ENCODE assay signal across 8 cellular contexts in genomic region chr19:38869160-38869835, GRCh38. TPM values are rescaled to one million over a fixed set of nuclear protein-coding genes. Genes with fewer than 3 reads are reported as not detected.
A peak's percentile ranks its signal among the peaks of the same experiment; 100 is the strongest.
DNase-seq lines count a peak whose midpoint lies in the region; ATAC-seq and TF ChIP-seq lines count a peak whose summit lies in the region.

No MANE protein-coding gene starts in this region.

- H3K4me1 ChIP-seq in GM23338 (ENCODE audit: insufficient read depth): no peaks in the 10 kb centered on the region

- peaks cover 8% of the 10 kb centered on the region; the same call in 2 of the 3 replicates for H3K4me1 Mint-ChIP-seq in GM23338
- H3K4me1 Mint-ChIP-seq in activated CD4-positive, alpha-beta memory T cell treated with anti-CD3 and anti-CD28 coated beads, Interleukin-2, amount 10 ng/mL, durations not matched to agents 7 days and 5 days: peaks cover 63% of the 10 kb centered on the region

- peak overlapping the region; percentile 97 for H2AFZ ChIP-seq in GM23338

- peak; percentile 70 for DNase-seq in GM23338 (ENCODE audit: low spot score)
- DNase-seq in activated CD4-positive, alpha-beta memory T cell treated with anti-CD3 and anti-CD28 coated beads, Interleukin-2, amount 10 ng/mL, durations not matched to agents 7 days and 5 days: peak; percentile 44
- no peak for DNase-seq in Right ventricle myocardium superior
- no peak for DNase-seq in retinal pigment epithelial cell (ENCODE audit: low read depth)

- H3K27me3 Mint-ChIP-seq in GM23338 (ENCODE audit: insufficient read depth, low read depth, poor library complexity): peaks cover 11% of the 10 kb centered on the region
- no peaks in the 10 kb centered on the region for H3K27me3 Mint-ChIP-seq in activated CD4-positive, alpha-beta memory T cell treated with anti-CD3 and anti-CD28 coated beads, Interleukin-2, amount 10 ng/mL, durations not matched to agents 7 days and 5 days

- H3K36me3 ChIP-seq in GM23338 (ENCODE audit: insufficient read depth): no peaks in the 10 kb centered on the region

- no peaks in the 10 kb centered on the region; the same call in 1 of the 3 replicates for H3K9me3 Mint-ChIP-seq in GM23338
- H3K9me3 Mint-ChIP-seq in activated CD4-positive, alpha-beta memory T cell treated with anti-CD3 and anti-CD28 coated beads, Interleukin-2, amount 10 ng/mL, durations not matched to agents 7 days and 5 days: no peaks in the 10 kb centered on the region

- no peaks in the 10 kb centered on the region for H3K9me2 ChIP-seq in GM23338 (ENCODE audit: insufficient read depth)

- H3K27ac Mint-ChIP-seq in GM23338: no peak overlapping the region
- H3K27ac Mint-ChIP-seq in activated CD4-positive, alpha-beta memory T cell treated with anti-CD3 and anti-CD28 coated beads, Interleukin-2, amount 10 ng/mL, durations not matched to agents 7 days and 5 days: peak overlapping the region; percentile 78

- peak overlapping the region; percentile 91 for H3K4me2 ChIP-seq in GM23338

- no peaks in the 10 kb centered on the region for H4K20me1 ChIP-seq in GM23338 (replicated peaks; ENCODE audit: insufficient read depth)

- no peak overlapping the region for H3K27ac ChIP-seq in GM23338 (ENCODE audit: low read depth)

- ATAC-seq in GM23338 (peak; percentile 64), Right ventricle myocardium superior (ENCODE audit: poor library complexity) (peak; percentile 28), GM18498 (IDR thresholded peaks at IDR 0.05; ENCODE audit: unreplicated experiment) (no peak), HG03175 (IDR thresholded peaks at IDR 0.05; ENCODE audit: unreplicated experiment) (no peak), HG03565 (IDR thresholded peaks at IDR 0.05; ENCODE audit: unreplicated experiment) (no peak), HG02759 (IDR thresholded peaks at IDR 0.05; ENCODE audit: unreplicated experiment) (no peak)

- intact Hi-C loops in Right ventricle myocardium superior (cut with DNase I): no loop called here

- TF ChIP-seq CTCF in GM23338 (conservative IDR thresholded peaks at IDR 0.05; ENCODE audit: low read depth in 2 of 2) (0 out of 4 replicates have a peak, but pooled peaks of 1 of the 2 experiments have one; percentile 1), retinal pigment epithelial cell (conservative IDR thresholded peaks at IDR 0.05; ENCODE audit: low read depth, low read length) (no peak)

- peak overlapping the region; percentile 78 for H3K4me3 Mint-ChIP-seq in GM23338
- peak overlapping the region; percentile 76 for H3K4me3 Mint-ChIP-seq in activated CD4-positive, alpha-beta memory T cell treated with anti-CD3 and anti-CD28 coated beads, Interleukin-2, amount 10 ng/mL, durations not matched to agents 7 days and 5 days

- H3K27me3 ChIP-seq in GM23338 (ENCODE audit: insufficient read depth): peaks cover 19% of the 10 kb centered on the region

- peak overlapping the region; percentile 81 for H3K4me3 ChIP-seq in GM23338
- H3K4me3 ChIP-seq in retinal pigment epithelial cell (ENCODE audit: low read length): peak overlapping the region; percentile 48

- H3K79me2 ChIP-seq in GM23338 (replicated peaks; ENCODE audit: insufficient read depth): no peaks in the 10 kb centered on the region

- H3F3A ChIP-seq in GM23338 (replicated peaks; ENCODE audit: low read depth): peaks cover 10% of the 10 kb centered on the region; the same call in 1 of the 2 replicates

- POLR2A ChIA-PET in activated CD4-positive, alpha-beta memory T cell treated with anti-CD3 and anti-CD28 coated beads, Interleukin-2, amount 10 ng/mL, durations not matched to agents 7 days and 5 days (lab: Charles Lee): interaction anchor here (0.9 to 3.8 kb wide), 10 partner anchors 10 to 223 kb away, joined by 3 to 38 read pairs (median 6); partner anchors contain the start of genes HNRNPL, NFKBIB and RINL

- CTCF ChIA-PET in activated CD4-positive, alpha-beta memory T cell treated with anti-CD3 and anti-CD28 coated beads, Interleukin-2, amount 10 ng/mL, durations not matched to agents 7 days and 5 days (lab: Charles Lee): interaction anchor here (0.5 to 3.0 kb wide), 21 partner anchors 9 to 466 kb away, joined by 3 to 14 read pairs (median 6); partner anchors contain the start of genes ACTN4, ECH1, MRPS12 and NFKBIB

- no peaks in the 10 kb centered on the region for H3K36me3 Mint-ChIP-seq in GM23338 (ENCODE audit: low read depth)
- peaks cover 49% of the 10 kb centered on the region for H3K36me3 Mint-ChIP-seq in activated CD4-positive, alpha-beta memory T cell treated with anti-CD3 and anti-CD28 coated beads, Interleukin-2, amount 10 ng/mL, durations not matched to agents 7 days and 5 days (ENCODE audit: low read depth)

TF ChIP-seq in GM23338, 12 proteins besides CTCF, POLR2A, EP300 and RAD21 (continues in another document):
- TF ChIP-seq EZH2phosphoT487 (IDR thresholded peaks at IDR 0.05; ENCODE audit: unreplicated experiment): no peak
- TF ChIP-seq CREB1 (CRISPR knock-in tag; IDR thresholded peaks at IDR 0.05; ENCODE audit: low read depth): no peak
- TF ChIP-seq EZH2 (IDR thresholded peaks at IDR 0.05; ENCODE audit: low read depth, unreplicated experiment): no peak
- TF ChIP-seq STAT1 (IDR thresholded peaks at IDR 0.05; ENCODE audit: unreplicated experiment): no peak
- no peak for TF ChIP-seq REST (IDR thresholded peaks at IDR 0.05; ENCODE audit: unreplicated experiment)

RNA-seq across cellular contexts. Expression of gene RINL, which starts 8.8 kb away (rescaled TPM):
- 11.2 and 22.4 TPM in 2 replicates for total RNA-seq in GM23338 (2014; rRNA removed; shearing (Covaris generic))
- polyA plus RNA-seq in GM23338 (2016; fragmentation: Nextera tagmentation; extraction: Ambion mirVana): 19.4 and 21.4 TPM in 2 replicates
- 10 to 100 TPM; 79.9 to 82.2 TPM for total RNA-seq in activated CD4-positive, alpha-beta memory T cell treated with anti-CD3 and anti-CD28 coated beads, Interleukin-2, amount 10 ng/mL, durations not matched to agents 7 days and 5 days
- 6.3 TPM for total RNA-seq in Right ventricle myocardium superior

RNA-seq across cellular contexts. Expression of gene HNRNPL, which starts 19.5 kb away (rescaled TPM):
- 491 and 580 TPM in 2 replicates for total RNA-seq in GM23338 (2014; rRNA removed; shearing (Covaris generic))
- polyA plus RNA-seq in GM23338 (2016; fragmentation: Nextera tagmentation; extraction: Ambion mirVana): 664 and 836 TPM in 2 replicates
- total RNA-seq in activated CD4-positive, alpha-beta memory T cell treated with anti-CD3 and anti-CD28 coated beads, Interleukin-2, amount 10 ng/mL, durations not matched to agents 7 days and 5 days: 100 to 1,000 TPM; 457 to 464 TPM
- 158 TPM for total RNA-seq in Right ventricle myocardium superior

RNA-seq across cellular contexts. Expression of gene SIRT2, which starts 30.1 kb away (rescaled TPM):
- total RNA-seq in GM23338 (2014; rRNA removed; shearing (Covaris generic)): 8.2 and 8.4 TPM in 2 replicates
- polyA plus RNA-seq in GM23338 (2016; fragmentation: Nextera tagmentation; extraction: Ambion mirVana): 2.7 and 3.4 TPM in 2 replicates
- total RNA-seq in activated CD4-positive, alpha-beta memory T cell treated with anti-CD3 and anti-CD28 coated beads, Interleukin-2, amount 10 ng/mL, durations not matched to agents 7 days and 5 days: 10 to 100 TPM; 51.4 to 53.2 TPM
- total RNA-seq in Right ventricle myocardium superior: 96.2 TPM

RNA-seq across cellular contexts. Expression of gene NFKBIB, which starts 30.5 kb away (rescaled TPM):
- 37.0 and 39.6 TPM in 2 replicates for total RNA-seq in GM23338 (2014; rRNA removed; shearing (Covaris generic))
- 37.7 and 39.5 TPM in 2 replicates for polyA plus RNA-seq in GM23338 (2016; fragmentation: Nextera tagmentation; extraction: Ambion mirVana)
- 10 to 100 TPM; 40.2 to 40.8 TPM for total RNA-seq in activated CD4-positive, alpha-beta memory T cell treated with anti-CD3 and anti-CD28 coated beads, Interleukin-2, amount 10 ng/mL, durations not matched to agents 7 days and 5 days
- 14.5 TPM for total RNA-seq in Right ventricle myocardium superior

RNA-seq across cellular contexts. Expression of gene ECH1, which starts 37.7 kb away (rescaled TPM):
- 66.2 and 79.9 TPM in 2 replicates for total RNA-seq in GM23338 (2014; rRNA removed; shearing (Covaris generic))
- 186 and 193 TPM in 2 replicates for polyA plus RNA-seq in GM23338 (2016; fragmentation: Nextera tagmentation; extraction: Ambion mirVana)
- total RNA-seq in activated CD4-positive, alpha-beta memory T cell treated with anti-CD3 and anti-CD28 coated beads, Interleukin-2, amount 10 ng/mL, durations not matched to agents 7 days and 5 days: 100 to 1,000 TPM; 188 to 195 TPM
- 1,260 TPM for total RNA-seq in Right ventricle myocardium superior

Comparison
In these comparisons a context has a peak if more than half of its experiments do, and no peak if none do; other contexts are left out.
1. ATAC-seq: peak in GM23338 (single experiment) and Right ventricle myocardium superior (single experiment); none in GM18498 (single experiment), HG03175 (single experiment), HG03565 (single experiment) and HG02759 (single experiment).
2. DNase-seq: peak in GM23338 (single experiment) and activated CD4-positive, alpha-beta memory T cell treated with anti-CD3 and anti-CD28 coated beads, Interleukin-2, amount 10 ng/mL, durations not matched to agents 7 days and 5 days (single experiment); none in Right ventricle myocardium superior (single experiment) and retinal pigment epithelial cell (single experiment).